Comparison of ENCODE assay signal across 31 cellular contexts in the genomic region with DNA sequence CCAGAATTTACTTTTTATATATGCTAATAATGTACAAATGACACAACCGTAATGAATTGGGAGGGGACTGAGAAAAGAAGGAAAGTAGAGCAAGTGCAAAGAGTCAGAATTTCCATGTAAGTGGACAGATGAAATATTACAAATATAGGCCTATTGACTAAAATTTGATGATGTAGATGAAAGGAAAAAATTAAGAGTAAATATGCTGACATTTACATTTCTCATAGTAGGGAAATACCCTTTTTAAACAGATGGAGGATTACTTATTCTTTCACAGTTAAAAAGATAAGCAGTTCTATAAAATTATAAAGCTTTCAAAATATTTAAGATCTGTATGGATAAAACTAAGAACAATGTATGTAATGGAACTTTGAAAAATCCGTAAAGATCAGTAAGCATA.
"Had no signal": no experiment of that assay in that cellular context is flagged by ENCODE, and none has a peak within 500 bp of the region (broad histone marks: within the 10 kb centered on the region; RNA-seq: fewer than 3 reads in every experiment).

No MANE protein-coding gene starts in this region.

- H3K27me3 ChIP-seq: brain microvascular endothelial cell, esophagus squamous epithelium had no signal

- H3K36me3 ChIP-seq: brain microvascular endothelial cell, esophagus squamous epithelium, WERI-Rb-1 had no signal

- H3K27ac ChIP-seq: brain microvascular endothelial cell, epithelial cell of prostate, esophagus squamous epithelium, WERI-Rb-1 had no signal

- H3K4me3 ChIP-seq: esophagus squamous epithelium had no signal

- ATAC-seq: activated CD4-positive, CD25-positive, alpha-beta regulatory T cell treated with anti-CD3 and anti-CD28 coated beads, Interleukin-2, amount 50 U/mL, for 24 hours; activated CD8-positive, alpha-beta T cell treated with anti-CD3 and anti-CD28 coated beads for 36 hours; activated T-cell treated with anti-CD3 and anti-CD28 coated beads, Interleukin-2, amount 50 U/mL, for 4 hours; activated T-helper 17 cell treated with anti-CD3 and anti-CD28 coated beads, Interleukin-2, amount 50 U/mL, for 72 hours; T-helper 17 cell had no signal

- DNase-seq: activated B cell treated with CpG ODN at 0.5 μM for 24 hours; activated CD4-positive, alpha-beta T cell treated with anti-CD3 and anti-CD28 coated beads for 48 hours; activated CD4-positive, alpha-beta T cell treated with anti-CD3 and anti-CD28 coated beads, Interleukin-2, amount 50 U/mL, for 1 hour; activated CD4-positive, alpha-beta T cell treated with anti-CD3 and anti-CD28 coated beads, Interleukin-2, amount 50 U/mL, for 48 hours; activated CD8-positive, alpha-beta memory T cell treated with anti-CD3 and anti-CD28 coated beads for 24 hours; activated CD8-positive, alpha-beta T cell treated with anti-CD3 and anti-CD28 coated beads for 36 hours; activated effector memory CD4-positive, alpha-beta T cell treated with Interleukin-2 at 50 U/mL for 16 hours; activated gamma-delta T cell treated with Interleukin-2 at 50 U/mL for 16 hours; activated naive CD4-positive, alpha-beta T cell treated with anti-CD3 and anti-CD28 coated beads, Interleukin-2, amount 50 U/mL, for 16 hours; activated naive CD4-positive, alpha-beta T cell treated with Interleukin-2 at 50 U/mL for 16 hours; activated T-cell treated with anti-CD3 and anti-CD28 coated beads, Interleukin-2, amount 50 U/mL, for 4 hours; amniotic stem cell; anterior cingulate cortex; brain microvascular endothelial cell; cortex of kidney; effector CD8-positive, alpha-beta T cell; esophagus squamous epithelium; foreskin melanocyte; head of caudate nucleus; T-helper 1 cell; T-helper 17 cell; T1000; WERI-Rb-1 had no signal

- FAIRE-seq: astrocyte, bronchial epithelial cell, colon, endometrium, endothelial cell of umbilical vein had no signal

- H3K9me3 ChIP-seq: esophagus squamous epithelium had no signal

- H3K4me1 ChIP-seq: esophagus squamous epithelium had no signal
